In genomic region chr12:26465419-26466097, GRCh38 we compare ENCODE assay signal across 19 cellular contexts.
A peak's percentile ranks its signal among the peaks of the same experiment; 100 is the strongest.
DNase-seq lines count a peak whose midpoint lies in the region; ATAC-seq and TF ChIP-seq lines count a peak whose summit lies in the region.
"Had no signal": no experiment of that assay in that cellular context is flagged by ENCODE, and none has a peak within 500 bp of the region (broad histone marks: within the 10 kb centered on the region; RNA-seq: fewer than 3 reads in every experiment).

No MANE protein-coding gene starts in this region.

- H3K27me3 ChIP-seq in endodermal cell (ENCODE audit: control insufficient read depth, insufficient read depth, low read length, poor library complexity, severe bottlenecking) = no peaks in the 10 kb centered on the region
- H3K27me3 ChIP-seq: heart left ventricle had no signal

- H3K4me3 ChIP-seq in endodermal cell (ENCODE audit: low read length) = no peak overlapping the region
- H3K4me3 ChIP-seq in retinal pigment epithelial cell (ENCODE audit: low read length) = no peak overlapping the region
- H3K4me3 ChIP-seq: heart left ventricle, SK-N-MC had no signal

- no peaks in the 10 kb centered on the region for H3K27me3 Mint-ChIP-seq in endodermal cell (ENCODE audit: insufficient read depth)
- H3K27me3 Mint-ChIP-seq in activated T-cell treated with anti-CD3 and anti-CD28 coated beads, Interleukin-2, amount 50 U/mL, for 72 hours (ENCODE audit: low read depth) = no peaks in the 10 kb centered on the region
- H3K27me3 Mint-ChIP-seq in T-helper 2 cell treated with Interferon-gamma antibody and Interleukin-4, amounts not matched to agents 5 μg/mL and 100 μg/mL, for 36 hours (ENCODE audit: low read depth) = no peaks in the 10 kb centered on the region
- H3K27me3 Mint-ChIP-seq: activated CD8-positive, alpha-beta memory T cell treated with anti-CD3 and anti-CD28 coated beads, Interleukin-2, amount 10 ng/mL, durations not matched to agents 7 days and 5 days had no signal

- DNase-seq in G401 (ENCODE audit: low spot score) = peak; percentile 37
- peak; percentile 33 for DNase-seq in NCI-H69 (lab: John Stamatoyannopoulos, UW)
- DNase-seq in endodermal cell = peak; percentile 70
- peak; percentile 28 for DNase-seq in retinal pigment epithelial cell (ENCODE audit: low read depth)
- DNase-seq in activated T-cell treated with anti-CD3 and anti-CD28 coated beads, Interleukin-2, amount 50 U/mL, for 72 hours = no peak
- DNase-seq in T-helper 2 cell treated with Interferon-gamma antibody and Interleukin-4, amounts not matched to agents 5 μg/mL and 100 μg/mL, for 36 hours (ENCODE audit: low spot score) = no peak
- DNase-seq: activated CD8-positive, alpha-beta memory T cell treated with anti-CD3 and anti-CD28 coated beads, Interleukin-2, amount 10 ng/mL, durations not matched to agents 7 days and 5 days; activated naive CD4-positive, alpha-beta T cell treated with anti-CD3 and anti-CD28 coated beads, Interleukin-2, amount 50 U/mL, for 16 hours; central memory CD4-positive, alpha-beta T cell; HCEC 1CT; heart left ventricle; NCI-H2029 treated with DMSO at 0.1 percent for 48 hours; NK-92 treated with Interleukin-12 subunit alpha and Interleukin-12 subunit beta, amount 100 ng/mL, for 24 hours; retina; stimulated activated CD4-positive, alpha-beta T cell treated with anti-CD3 and anti-CD28 coated beads, Interleukin-4, amount 100 ng/mL, for 1 hour had no signal

- peaks cover 3% of the 10 kb centered on the region for H3K36me3 Mint-ChIP-seq in endodermal cell (ENCODE audit: low read depth)
- no peaks in the 10 kb centered on the region for H3K36me3 Mint-ChIP-seq in activated T-cell treated with anti-CD3 and anti-CD28 coated beads, Interleukin-2, amount 50 U/mL, for 72 hours (ENCODE audit: insufficient read depth in 2 of 2)
- H3K36me3 Mint-ChIP-seq in T-helper 2 cell treated with Interferon-gamma antibody and Interleukin-4, amounts not matched to agents 5 μg/mL and 100 μg/mL, for 36 hours (ENCODE audit: low read depth) = peaks cover 1% of the 10 kb centered on the region
- H3K36me3 Mint-ChIP-seq: stimulated activated effector memory CD8-positive, alpha-beta T cell treated with anti-CD3 and anti-CD28 coated beads, Interleukin-12 subunit alpha, Interleukin-12 subunit beta, amount 100 ng/mL, for 72 hours had no signal

- H3K27ac ChIP-seq in endodermal cell (ENCODE audit: low read depth, low read length) = no peak overlapping the region
- H3K27ac ChIP-seq: heart left ventricle, SK-N-MC had no signal

- peaks cover 3% of the 10 kb centered on the region for H3K4me1 Mint-ChIP-seq in endodermal cell
- no peaks in the 10 kb centered on the region for H3K4me1 Mint-ChIP-seq in activated T-cell treated with anti-CD3 and anti-CD28 coated beads, Interleukin-2, amount 50 U/mL, for 72 hours (ENCODE audit: low read depth)
- no peaks in the 10 kb centered on the region for H3K4me1 Mint-ChIP-seq in T-helper 2 cell treated with Interferon-gamma antibody and Interleukin-4, amounts not matched to agents 5 μg/mL and 100 μg/mL, for 36 hours (ENCODE audit: low read depth)
- H3K4me1 Mint-ChIP-seq: activated CD8-positive, alpha-beta memory T cell treated with anti-CD3 and anti-CD28 coated beads, Interleukin-2, amount 10 ng/mL, durations not matched to agents 7 days and 5 days; stimulated activated effector memory CD8-positive, alpha-beta T cell treated with anti-CD3 and anti-CD28 coated beads, Interleukin-12 subunit alpha, Interleukin-12 subunit beta, amount 100 ng/mL, for 72 hours had no signal

- ATAC-seq in activated T-cell treated with anti-CD3 and anti-CD28 coated beads, Interleukin-2, amount 50 U/mL, for 72 hours (replicated peaks in 1 of 2) = no peak
- ATAC-seq in GM18907 (IDR thresholded peaks at IDR 0.05; ENCODE audit: unreplicated experiment) = no peak
- ATAC-seq: activated CD8-positive, alpha-beta memory T cell treated with anti-CD3 and anti-CD28 coated beads, Interleukin-2, amount 10 ng/mL, durations not matched to agents 7 days and 5 days; heart left ventricle; stimulated activated effector memory CD8-positive, alpha-beta T cell treated with anti-CD3 and anti-CD28 coated beads, Interleukin-12 subunit alpha, Interleukin-12 subunit beta, amount 100 ng/mL, for 72 hours had no signal

- H3K4me3 Mint-ChIP-seq in endodermal cell = no peak overlapping the region
- no peak overlapping the region for H3K4me3 Mint-ChIP-seq in activated T-cell treated with anti-CD3 and anti-CD28 coated beads, Interleukin-2, amount 50 U/mL, for 72 hours
- no peak overlapping the region for H3K4me3 Mint-ChIP-seq in T-helper 2 cell treated with Interferon-gamma antibody and Interleukin-4, amounts not matched to agents 5 μg/mL and 100 μg/mL, for 36 hours
- H3K4me3 Mint-ChIP-seq: activated CD8-positive, alpha-beta memory T cell treated with anti-CD3 and anti-CD28 coated beads, Interleukin-2, amount 10 ng/mL, durations not matched to agents 7 days and 5 days; nephron; stimulated activated effector memory CD8-positive, alpha-beta T cell treated with anti-CD3 and anti-CD28 coated beads, Interleukin-12 subunit alpha, Interleukin-12 subunit beta, amount 100 ng/mL, for 72 hours had no signal

- no peaks in the 10 kb centered on the region for H3K4me1 ChIP-seq in endodermal cell (ENCODE audit: control insufficient read depth, insufficient read depth, low read length)

- H3K36me3 ChIP-seq in endodermal cell (ENCODE audit: control insufficient read depth, insufficient read depth, low read length) = no peaks in the 10 kb centered on the region

- in situ Hi-C loops in G401 (cut with HindIII; ENCODE audit: low sequenced_read_pairs) = no loop called here

- no peak overlapping the region for H3K27ac Mint-ChIP-seq in endodermal cell
- no peak overlapping the region for H3K27ac Mint-ChIP-seq in activated T-cell treated with anti-CD3 and anti-CD28 coated beads, Interleukin-2, amount 50 U/mL, for 72 hours
- H3K27ac Mint-ChIP-seq in T-helper 2 cell treated with Interferon-gamma antibody and Interleukin-4, amounts not matched to agents 5 μg/mL and 100 μg/mL, for 36 hours = no peak overlapping the region
- H3K27ac Mint-ChIP-seq: activated CD8-positive, alpha-beta memory T cell treated with anti-CD3 and anti-CD28 coated beads, Interleukin-2, amount 10 ng/mL, durations not matched to agents 7 days and 5 days; nephron; stimulated activated effector memory CD8-positive, alpha-beta T cell treated with anti-CD3 and anti-CD28 coated beads, Interleukin-12 subunit alpha, Interleukin-12 subunit beta, amount 100 ng/mL, for 72 hours had no signal

- H3K9ac ChIP-seq in endodermal cell (ENCODE audit: extremely low read depth, low read length, poor library complexity, severe bottlenecking) = no peak overlapping the region

- WGBS in endodermal cell (ENCODE audit: insufficient coverage in 1 of 2, insufficient read length in 1 of 2), 2 experiments = 73 to 100% methylated on average over 2 to 3 of the region's 6 CpGs

- H3K9me3 ChIP-seq in endodermal cell (ENCODE audit: control insufficient read depth, low read length) = no peaks in the 10 kb centered on the region
- H3K9me3 ChIP-seq: heart left ventricle had no signal

- no peaks in the 10 kb centered on the region for H3K9me3 Mint-ChIP-seq in endodermal cell
- no peaks in the 10 kb centered on the region for H3K9me3 Mint-ChIP-seq in activated T-cell treated with anti-CD3 and anti-CD28 coated beads, Interleukin-2, amount 50 U/mL, for 72 hours
- no peaks in the 10 kb centered on the region for H3K9me3 Mint-ChIP-seq in T-helper 2 cell treated with Interferon-gamma antibody and Interleukin-4, amounts not matched to agents 5 μg/mL and 100 μg/mL, for 36 hours
- H3K9me3 Mint-ChIP-seq: nephron; stimulated activated effector memory CD8-positive, alpha-beta T cell treated with anti-CD3 and anti-CD28 coated beads, Interleukin-12 subunit alpha, Interleukin-12 subunit beta, amount 100 ng/mL, for 72 hours had no signal

- TF ChIP-seq CTCF in endodermal cell (conservative IDR thresholded peaks at IDR 0.05) (peak; percentile 75), retinal pigment epithelial cell (conservative IDR thresholded peaks at IDR 0.05; ENCODE audit: low read depth, low read length) (peak; percentile 45)

Comparison
In these comparisons a context has a peak if more than half of its experiments do, and no peak if none do; other contexts are left out.
1. DNase-seq: peak in G401 (single experiment), NCI-H69 (single experiment), endodermal cell (single experiment) and retinal pigment epithelial cell (single experiment); none in activated T-cell treated with anti-CD3 and anti-CD28 coated beads, Interleukin-2, amount 50 U/mL, for 72 hours (0 of 2) and T-helper 2 cell treated with Interferon-gamma antibody and Interleukin-4, amounts not matched to agents 5 μg/mL and 100 μg/mL, for 36 hours (single experiment).